Comparison of ENCODE assay signal across 15 cellular contexts in the genomic region with DNA sequence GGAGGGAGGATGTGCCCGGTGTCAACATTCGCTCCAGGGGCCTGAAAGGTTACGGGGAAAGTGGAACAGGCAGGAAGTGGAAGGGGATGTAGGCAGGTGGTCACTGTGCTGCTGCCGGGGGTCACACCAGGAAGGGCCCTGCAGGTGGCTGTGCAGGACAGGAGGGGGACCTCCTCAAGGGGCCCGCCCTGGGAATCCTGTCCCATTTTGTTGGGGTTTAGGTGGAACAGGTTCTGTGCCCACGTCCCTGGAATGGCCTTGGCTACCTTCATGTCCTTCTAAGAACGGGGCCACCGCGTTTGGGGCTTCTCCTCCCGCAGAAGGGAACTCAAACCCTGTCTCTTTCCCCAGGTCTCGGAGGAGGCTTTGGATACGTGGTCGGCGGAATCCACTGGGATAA. TPM values are rescaled to one million over a fixed set of nuclear protein-coding genes. Genes with fewer than 3 reads are reported as not detected.
A peak's percentile ranks its signal among the peaks of the same experiment; 100 is the strongest.
DNase-seq lines count a peak whose midpoint lies in the region; ATAC-seq, FAIRE-seq and TF ChIP-seq lines count a peak whose summit lies in the region.
"Had no signal": no experiment of that assay in that cellular context is flagged by ENCODE, and none has a peak within 500 bp of the region (broad histone marks: within the 10 kb centered on the region; RNA-seq: fewer than 3 reads in every experiment).

No MANE protein-coding gene starts in this region.

- no peak for TF ChIP-seq CTCF in HepG2 (CRISPR knock-in tag; IDR thresholded peaks at IDR 0.05)
- TF ChIP-seq CTCF in upper lobe of right lung (IDR thresholded peaks at IDR 0.05): no peak
- TF ChIP-seq CTCF in SK-N-SH (IDR thresholded peaks at IDR 0.05): no peak
- TF ChIP-seq CTCF in chondrocyte (IDR thresholded peaks at IDR 0.05): no peak

- H3K14ac ChIP-seq in mesenchymal stem cell (ENCODE audit: low read length in 2 of 2): no peak overlapping the region

- no peak overlapping the region for H3K27ac ChIP-seq in BLaER1 treated with 17β-estradiol and CSF1 and Interleukin-3, amounts not matched to agents 10 nM and 100 nM
- no peak overlapping the region for H3K27ac ChIP-seq in HepG2 (ENCODE audit: extremely low read length, insufficient read depth, low read length)
- H3K27ac ChIP-seq in upper lobe of right lung: no peak overlapping the region
- no peak overlapping the region for H3K27ac ChIP-seq in mesenchymal stem cell (ENCODE audit: low read length, poor library complexity, severe bottlenecking)
- H3K27ac ChIP-seq in SK-N-SH (ENCODE audit: low read depth in 2 of 2, low read length in 1 of 2): no peak overlapping the region
- H3K27ac ChIP-seq: C4-2B had no signal

- peaks cover 9% of the 10 kb centered on the region for H3K36me3 Mint-ChIP-seq in central memory CD8-positive, alpha-beta T cell (ENCODE audit: insufficient read depth)
- peaks cover 19% of the 10 kb centered on the region for H3K36me3 Mint-ChIP-seq in chondrocyte (ENCODE audit: low read depth)

- no peak overlapping the region for H2BK120ac ChIP-seq in mesenchymal stem cell (ENCODE audit: low read depth, low read length)

- no peak overlapping the region for H2BK15ac ChIP-seq in mesenchymal stem cell (ENCODE audit: low read depth, poor library complexity, severe bottlenecking)

- FAIRE-seq in HepG2 (lab: Jason Lieb, UNC): no peak
- FAIRE-seq: GM12878, GM18507 had no signal

- no peak for TF ChIP-seq EP300 in HepG2 (IDR thresholded peaks at IDR 0.05; ENCODE audit: low read depth in 2 of 2, low read length in 2 of 2)
- TF ChIP-seq EP300 in HepG2 (CRISPR knock-in tag; IDR thresholded peaks at IDR 0.05; ENCODE audit: borderline replicate concordance): no peak
- TF ChIP-seq EP300 in SK-N-SH (IDR thresholded peaks at IDR 0.05; ENCODE audit: borderline replicate concordance in 1 of 2, low read depth in 1 of 2, low read length in 1 of 2): no peak

- no peak overlapping the region for H3K4me3 ChIP-seq in BLaER1 treated with 17β-estradiol and CSF1 and Interleukin-3, amounts not matched to agents 10 nM and 100 nM
- H3K4me3 ChIP-seq in HepG2 (replicated peaks in 1 of 3; ENCODE audit: insufficient read depth in 1 of 3, low read depth in 2 of 3, low read length in 3 of 3) (no peak overlapping the region; a peak in 1 of 6 replicates), upper lobe of right lung (no peak overlapping the region), mesenchymal stem cell (ENCODE audit: insufficient read depth in 1 of 2, low read depth in 1 of 2, low read length in 2 of 2) (no peak overlapping the region), SK-N-SH (ENCODE audit: low read depth in 2 of 2, low read length in 1 of 2) (no peak overlapping the region)
- H3K4me3 ChIP-seq: GM12878, HAP-1 had no signal

- no peaks in the 10 kb centered on the region for H3K27me3 Mint-ChIP-seq in central memory CD8-positive, alpha-beta T cell
- H3K27me3 Mint-ChIP-seq in chondrocyte (ENCODE audit: low read depth): no peaks in the 10 kb centered on the region
- H3K27me3 Mint-ChIP-seq: CD4-positive, alpha-beta memory T cell had no signal

- 70% methylated on average over 12 of the region's 14 CpGs for WGBS in HepG2 (ENCODE audit: low lambda C conversion rate)
- 92% methylated on average over 14 of the region's 14 CpGs for WGBS in mesenchymal stem cell
- 97% methylated on average over 10 of the region's 14 CpGs for WGBS in SK-N-SH (ENCODE audit: low lambda C conversion rate)

- POLR2A ChIA-PET in HepG2 (lab: Yijun Ruan, JAX) (no interaction called here), SK-N-SH (lab: Yijun Ruan, JAX) (no interaction called here)

- ATAC-seq in central memory CD8-positive, alpha-beta T cell (replicated peaks; ENCODE audit: extremely low read depth, poor library complexity, severe bottlenecking): no peak
- peak; percentile 35; the same call in 2 of the 3 replicates for ATAC-seq in HepG2
- peak; percentile 20 for ATAC-seq in upper lobe of right lung
- ATAC-seq: GM12878 had no signal

- no peak for DNase-seq in central memory CD8-positive, alpha-beta T cell (ENCODE audit: low spot score in 2 of 2)
- DNase-seq in HepG2 (ENCODE audit: low spot score): no peak
- DNase-seq in upper lobe of right lung: no peak
- DNase-seq in mesenchymal stem cell: no peak
- DNase-seq in SK-N-SH: no peak
- no peak for DNase-seq in chondrocyte (ENCODE audit: low spot score)
- DNase-seq: ACHN; CD4-positive, alpha-beta memory T cell; DMS79 had no signal

- H3K9me2 ChIP-seq in SK-N-SH: no peaks in the 10 kb centered on the region

- H3K9me3 Mint-ChIP-seq in central memory CD8-positive, alpha-beta T cell: no peaks in the 10 kb centered on the region
- no peaks in the 10 kb centered on the region for H3K9me3 Mint-ChIP-seq in chondrocyte (ENCODE audit: low read depth)

- H2AFZ ChIP-seq in HepG2 (ENCODE audit: low read length): no peak overlapping the region
- no peak overlapping the region for H2AFZ ChIP-seq in mesenchymal stem cell (ENCODE audit: low read depth, low read length)
- no peak overlapping the region for H2AFZ ChIP-seq in SK-N-SH (ENCODE audit: low read depth)

- intact Hi-C loops in HepG2 (cut with micrococcal nuclease; ENCODE audit: unreplicated experiment) (no loop called here), upper lobe of right lung (cut with DNase I) (no loop called here)

- H3K79me2 ChIP-seq in HepG2 (ENCODE audit: insufficient read depth, low read length) (no peaks in the 10 kb centered on the region), SK-N-SH (ENCODE audit: insufficient read depth) (no peaks in the 10 kb centered on the region)

- in situ Hi-C loops in HepG2 (cut with HindIII; ENCODE audit: extremely low pct_ligation_motif_present, low pct_unique_long_range_greater_than_20kb): no loop called here

- no peak for TF ChIP-seq POLR2A in HepG2 (IDR thresholded peaks at IDR 0.05; ENCODE audit: insufficient read depth in 1 of 2, low read depth in 2 of 2, low read length in 2 of 2)

- H3K9me3 ChIP-seq in BLaER1 treated with 17β-estradiol and CSF1 and Interleukin-3, amounts not matched to agents 10 nM and 100 nM (replicated peaks in 1 of 11): peaks cover 0 to 7% (median 0%) of the 10 kb centered on the region in 11 experiments; a peak in 2 of 22 replicates
- no peaks in the 10 kb centered on the region for H3K9me3 ChIP-seq in HepG2 (ENCODE audit: low read length)
- H3K9me3 ChIP-seq in upper lobe of right lung: no peaks in the 10 kb centered on the region
- no peaks in the 10 kb centered on the region for H3K9me3 ChIP-seq in mesenchymal stem cell (ENCODE audit: control insufficient read depth, low read length)
- no peaks in the 10 kb centered on the region for H3K9me3 ChIP-seq in SK-N-SH
- H3K9me3 ChIP-seq: HAP-1 had no signal

- H3K27ac Mint-ChIP-seq in central memory CD8-positive, alpha-beta T cell (ENCODE audit: low read depth): peak overlapping the region; percentile 25
- no peak overlapping the region for H3K27ac Mint-ChIP-seq in chondrocyte (ENCODE audit: unreplicated experiment)
- H3K27ac Mint-ChIP-seq: CD4-positive, alpha-beta memory T cell had no signal

- no peak overlapping the region for H4K91ac ChIP-seq in mesenchymal stem cell (ENCODE audit: low read length)

- H3K18ac ChIP-seq in mesenchymal stem cell (ENCODE audit: low read depth in 1 of 2, low read length in 2 of 2): no peak overlapping the region

- no peak overlapping the region for H3K23ac ChIP-seq in mesenchymal stem cell (ENCODE audit: low read length in 2 of 2)

- H4K20me1 ChIP-seq in BLaER1 treated with 17β-estradiol and CSF1 and Interleukin-3, amounts not matched to agents 10 nM and 100 nM: peaks cover 0 to 2% (median 0%) of the 10 kb centered on the region in 11 experiments; a peak in 1 of 22 replicates
- no peaks in the 10 kb centered on the region for H4K20me1 ChIP-seq in HepG2 (ENCODE audit: insufficient read depth, low read length)
- H4K20me1 ChIP-seq in SK-N-SH (ENCODE audit: insufficient read depth): no peaks in the 10 kb centered on the region

- CTCF ChIA-PET in HepG2 (lab: Yijun Ruan, JAX; ENCODE audit: low intra/inter-chr PET ratio, low total read pairs): no interaction called here
- CTCF ChIA-PET in SK-N-SH (lab: Yijun Ruan, JAX): interaction anchor here (0.6 to 2.6 kb wide), 4 partner anchors 13 to 21 kb away, joined by 3 to 12 read pairs (median 6); no protein-coding TSS in a partner anchor

- H3K4me1 ChIP-seq in BLaER1 treated with 17β-estradiol and CSF1 and Interleukin-3, amounts not matched to agents 10 nM and 100 nM: peaks cover 0 to 18% (median 12%) of the 10 kb centered on the region in 10 experiments; a peak in 17 of 20 replicates
- H3K4me1 ChIP-seq in HepG2 (ENCODE audit: insufficient read depth, low read length) (0 out of 2 replicates have a peak, but pooled peaks cover 9% of the 10 kb centered on the region), upper lobe of right lung (no peaks in the 10 kb centered on the region), mesenchymal stem cell (ENCODE audit: control insufficient read depth, insufficient read depth, low read depth, low read length) (peaks cover 6% of the 10 kb centered on the region), SK-N-SH (ENCODE audit: control insufficient read depth in 1 of 2, insufficient read depth in 2 of 2, low read depth in 1 of 2, low read length in 1 of 2) (peaks cover 0 to 11% of the 10 kb centered on the region in 2 experiments; a peak in 1 of 4 replicates)
- H3K4me1 ChIP-seq: HAP-1 had no signal

- H3K27me3 ChIP-seq in BLaER1 treated with 17β-estradiol and CSF1 and Interleukin-3, amounts not matched to agents 10 nM and 100 nM: no peaks in the 10 kb centered on the region
- H3K27me3 ChIP-seq in HepG2 (ENCODE audit: control insufficient read depth in 1 of 2, insufficient read depth in 2 of 2, low read length in 2 of 2): peaks cover 3 to 65% of the 10 kb centered on the region in 2 experiments; a peak in 4 of 5 replicates
- no peaks in the 10 kb centered on the region for H3K27me3 ChIP-seq in upper lobe of right lung
- H3K27me3 ChIP-seq in mesenchymal stem cell (ENCODE audit: control insufficient read depth in 1 of 2, insufficient read depth in 1 of 2, low read length in 2 of 2): no peaks in the 10 kb centered on the region
- H3K27me3 ChIP-seq in SK-N-SH (ENCODE audit: insufficient read depth): no peaks in the 10 kb centered on the region

- no peak overlapping the region for H3K9ac ChIP-seq in BLaER1 treated with 17β-estradiol and CSF1 and Interleukin-3, amounts not matched to agents 10 nM and 100 nM
- H3K9ac ChIP-seq in HepG2 (ENCODE audit: insufficient read depth, low read depth, low read length) (no peak overlapping the region), mesenchymal stem cell (ENCODE audit: low read length) (no peak overlapping the region), SK-N-SH (no peak overlapping the region)

- H2BK12ac ChIP-seq in mesenchymal stem cell (ENCODE audit: low read length in 2 of 2): no peak overlapping the region

- H3K79me1 ChIP-seq in mesenchymal stem cell (replicated peaks; ENCODE audit: low read length, poor library complexity, severe bottlenecking): no peaks in the 10 kb centered on the region

- no TSS peak for BruUV-seq in HepG2 (replicated peaks; lab: Mats Ljungman, UMichigan)

- H4K8ac ChIP-seq in mesenchymal stem cell (ENCODE audit: low read length): no peak overlapping the region

- no peaks in the 10 kb centered on the region for H3F3A ChIP-seq in SK-N-SH (replicated peaks; ENCODE audit: insufficient read depth)

- no peak overlapping the region for H3K4ac ChIP-seq in mesenchymal stem cell (ENCODE audit: low read depth in 1 of 2, low read length in 2 of 2)

- H3K36me3 ChIP-seq in BLaER1 treated with 17β-estradiol and CSF1 and Interleukin-3, amounts not matched to agents 10 nM and 100 nM: no peaks in the 10 kb centered on the region
- H3K36me3 ChIP-seq in HepG2 (replicated peaks in 1 of 2; ENCODE audit: control insufficient read depth in 1 of 2, insufficient read depth in 2 of 2, low read length in 2 of 2): no peaks in the 10 kb centered on the region
- no peaks in the 10 kb centered on the region for H3K36me3 ChIP-seq in upper lobe of right lung
- H3K36me3 ChIP-seq in mesenchymal stem cell (ENCODE audit: control insufficient read depth in 1 of 2, insufficient read depth in 2 of 2, low read depth in 1 of 2, low read length in 2 of 2): peaks cover 0 to 12% of the 10 kb centered on the region in 2 experiments
- peaks cover 0 to 2% of the 10 kb centered on the region in 2 experiments for H3K36me3 ChIP-seq in SK-N-SH (replicated peaks in 1 of 2; ENCODE audit: control insufficient read depth in 1 of 2, insufficient read depth in 2 of 2, low read length in 1 of 2)
- H3K36me3 ChIP-seq: HAP-1 had no signal

- H3K4me3 Mint-ChIP-seq in central memory CD8-positive, alpha-beta T cell: no peak overlapping the region
- no peak overlapping the region for H3K4me3 Mint-ChIP-seq in chondrocyte (ENCODE audit: unreplicated experiment)
- H3K4me3 Mint-ChIP-seq: CD4-positive, alpha-beta memory T cell had no signal

- H3K4me1 Mint-ChIP-seq in central memory CD8-positive, alpha-beta T cell: no peaks in the 10 kb centered on the region
- peaks cover 8% of the 10 kb centered on the region for H3K4me1 Mint-ChIP-seq in chondrocyte (ENCODE audit: low read depth)
- H3K4me1 Mint-ChIP-seq: CD4-positive, alpha-beta memory T cell had no signal

- H2BK5ac ChIP-seq in mesenchymal stem cell (ENCODE audit: low read depth, low read length, poor library complexity, severe bottlenecking): no peak overlapping the region

- H2AK5ac ChIP-seq in mesenchymal stem cell (ENCODE audit: low read length, severe bottlenecking): no peak overlapping the region

- peak overlapping the region in 7 of 11 experiments; percentile 10 to 41 (median 29); a peak in 7 of 22 replicates for H3K4me2 ChIP-seq in BLaER1 treated with 17β-estradiol and CSF1 and Interleukin-3, amounts not matched to agents 10 nM and 100 nM
- H3K4me2 ChIP-seq in HepG2 (ENCODE audit: low read depth, low read length) (no peak overlapping the region), mesenchymal stem cell (ENCODE audit: low read length, poor library complexity, severe bottlenecking) (no peak overlapping the region), SK-N-SH (no peak overlapping the region)

- TF ChIP-seq RAD21 in HepG2 (CRISPR knock-in tag; IDR thresholded peaks at IDR 0.05) (no peak), SK-N-SH (IDR thresholded peaks at IDR 0.05; ENCODE audit: low read length) (no peak)

RNA-seq across cellular contexts. Expression of a gene that starts 11.9 kb away (rescaled TPM):
- total RNA-seq in HepG2 (2016; rRNA removed; fragmentation: Illumina TruSeq; extraction: Trizol) (not detected in 2 replicates), upper lobe of right lung (1.9 TPM), chondrocyte (2.9 to 5.1 TPM (median 4.8 TPM) in 3 replicates)
- total RNA-seq in HepG2 (2016; cell fraction: cytosol; rRNA removed; fragmentation: Illumina TruSeq; extraction: Trizol; ENCODE audit: low read depth): not detected in 2 replicates
- total RNA-seq in HepG2 (2016; cell fraction: insoluble cytoplasmic fraction; rRNA removed; fragmentation: Illumina TruSeq; extraction: Trizol): not detected in 2 replicates
- not detected in 2 replicates for total RNA-seq in HepG2 (2016; cell fraction: membrane; rRNA removed; fragmentation: Illumina TruSeq; extraction: Trizol)
- total RNA-seq in HepG2 (2016; cell fraction: nucleus; rRNA removed; fragmentation: Illumina TruSeq; extraction: Trizol): not detected in 2 replicates
- polyA plus RNA-seq in HepG2 (2011; rRNA removed) (0.05 TPM in 1 of 2 replicates, not detected in the other), SK-N-SH (2012; rRNA removed) (1.4 and 2.5 TPM in 2 replicates)
- polyA plus RNA-seq in HepG2 (2011; cell fraction: cytosol; rRNA removed): 0.03 TPM in 1 of 2 replicates, not detected in the other
- polyA plus RNA-seq in HepG2 (2011; cell fraction: nucleus; rRNA removed): 0.09 TPM in 1 of 2 replicates, not detected in the other
- not detected in 2 replicates for polyA plus RNA-seq in HepG2 (2012)
- polyA plus RNA-seq in HepG2 (2016; cell fraction: cytosol; fragmentation: Illumina TruSeq; extraction: Trizol; ENCODE audit: low read depth): not detected in 2 replicates
- polyA plus RNA-seq in HepG2 (2016; cell fraction: insoluble cytoplasmic fraction; fragmentation: Illumina TruSeq; extraction: Trizol; ENCODE audit: low read depth): not detected in 2 replicates
- not detected in 2 replicates for polyA plus RNA-seq in HepG2 (2016; cell fraction: membrane; fragmentation: Illumina TruSeq; extraction: Trizol; ENCODE audit: low read depth)
- not detected in 2 replicates for polyA plus RNA-seq in HepG2 (2016; cell fraction: nucleus; fragmentation: Illumina TruSeq; extraction: Trizol; ENCODE audit: insufficient read depth, low read depth)
- polyA minus RNA-seq in HepG2 (2011; rRNA and poly(A)+ RNA removed; ENCODE audit: low replicate concordance): not detected in 2 replicates
- not detected in 2 replicates for polyA minus RNA-seq in HepG2 (2011; cell fraction: cytosol; rRNA and poly(A)+ RNA removed)
- not detected in 2 replicates for polyA minus RNA-seq in HepG2 (2011; cell fraction: nucleus; rRNA and poly(A)+ RNA removed)
- 1.3 TPM for polyA plus RNA-seq in mesenchymal stem cell (2013, experiment 1 of 2)
- polyA plus RNA-seq in mesenchymal stem cell (2013, experiment 2 of 2): 1.5 TPM
- 1.1 and 2.0 TPM in 2 replicates for polyA plus RNA-seq in SK-N-SH (2012; cell fraction: cytosol; rRNA removed)
- 4.1 and 4.3 TPM in 2 replicates for polyA plus RNA-seq in SK-N-SH (2012; cell fraction: nucleus; rRNA removed)
- total RNA-seq: HT1080 had no signal

Comparison
In these comparisons a context has a peak if more than half of its experiments do, and no peak if none do; other contexts are left out.
1. H3K4me2 ChIP-seq: peak in BLaER1 treated with 17β-estradiol and CSF1 and Interleukin-3, amounts not matched to agents 10 nM and 100 nM (7 of 11); none in HepG2 (single experiment), mesenchymal stem cell (single experiment) and SK-N-SH (single experiment).